ENCODE assay signal across 25 cellular contexts in the genomic region with DNA sequence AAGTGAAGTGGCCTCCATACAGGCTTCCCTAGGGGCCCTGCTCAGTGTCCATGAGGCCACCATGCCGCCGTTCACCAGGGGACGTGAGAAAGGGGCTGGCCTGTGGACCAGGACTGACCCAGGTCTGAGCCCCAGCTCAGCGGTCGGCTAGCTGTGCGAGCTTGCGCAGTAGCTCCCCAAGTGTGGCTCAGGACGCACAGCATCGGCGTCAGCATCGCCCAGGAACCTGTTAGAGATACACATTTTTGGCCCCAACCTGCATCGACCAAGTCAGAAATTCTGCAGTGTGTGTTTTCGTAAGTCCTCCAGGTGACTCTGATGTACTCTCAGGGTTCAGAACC. TPM values are rescaled to one million over a fixed set of nuclear protein-coding genes. Genes with fewer than 3 reads are reported as not detected.
A peak's percentile ranks its signal among the peaks of the same experiment; 100 is the strongest.
DNase-seq lines count a peak whose midpoint lies in the region; ATAC-seq, FAIRE-seq and TF ChIP-seq lines count a peak whose summit lies in the region.
"Had no signal": no experiment of that assay in that cellular context is flagged by ENCODE, and none has a peak within 500 bp of the region (broad histone marks: within the 10 kb centered on the region; RNA-seq: fewer than 3 reads in every experiment).

No MANE protein-coding gene starts in this region.

- H3K4me2 ChIP-seq in GM12878 (ENCODE audit: control insufficient read depth, insufficient read depth) (no peak overlapping the region), mesenchymal stem cell (ENCODE audit: low read length, poor library complexity, severe bottlenecking) (no peak overlapping the region)
- H3K4me2 ChIP-seq: PC-9 had no signal

- no peak for FAIRE-seq in GM12878 (lab: Jason Lieb, UNC)
- FAIRE-seq: GM12891, HepG2 had no signal

- no peak overlapping the region for H2BK15ac ChIP-seq in mesenchymal stem cell (ENCODE audit: low read depth, poor library complexity, severe bottlenecking)

- in situ Hi-C loops in GM12878 (cut with MboI): no loop called here

- H3K9ac ChIP-seq in GM12878 (ENCODE audit: control insufficient read depth, insufficient read depth, low read length) (no peak overlapping the region), mesenchymal stem cell (ENCODE audit: low read length) (no peak overlapping the region)

- no peak overlapping the region for H3K18ac ChIP-seq in mesenchymal stem cell (ENCODE audit: low read depth in 1 of 2, low read length in 2 of 2)

- H3K4me1 ChIP-seq in GM12878 (ENCODE audit: control insufficient read depth, insufficient read depth, low read length) (no peaks in the 10 kb centered on the region), mesenchymal stem cell (ENCODE audit: control insufficient read depth, insufficient read depth, low read depth, low read length) (peaks cover 6% of the 10 kb centered on the region)
- H3K4me1 ChIP-seq: Caco-2 had no signal

- no peak for TF ChIP-seq RAD21 in GM12878 (IDR thresholded peaks at IDR 0.05; ENCODE audit: insufficient read depth, low read depth, low read length)

- no TSS peak for BruUV-seq in GM12878 (replicated peaks; lab: Mats Ljungman, UMichigan)

- H3K79me2 ChIP-seq in GM12878 (ENCODE audit: control insufficient read depth, insufficient read depth, low read length): no peaks in the 10 kb centered on the region

- no peak for ATAC-seq in GM12878
- ATAC-seq in esophagus mucosa: peak; percentile 38
- ATAC-seq: HepG2, SK-N-SH treated with all-trans-retinoic acid at 6 μM for 48 hours had no signal

- H2AFZ ChIP-seq in GM12878 (ENCODE audit: control insufficient read depth, low read depth, low read length) (no peak overlapping the region), mesenchymal stem cell (ENCODE audit: low read depth, low read length) (no peak overlapping the region)
- H2AFZ ChIP-seq: PC-9 had no signal

- DNase-seq in GM12878 (ENCODE audit: low read depth, low spot score) (no peak), mesenchymal stem cell (no peak), SW 1271 (lab: John Stamatoyannopoulos, UW) (no peak), SHP77 treated with DMSO at 0.1 percent for 48 hours (lab: John Stamatoyannopoulos, UW) (no peak), HEK293T (ENCODE audit: extremely low spot score) (no peak)
- no peak for DNase-seq in activated CD4-positive, alpha-beta T cell treated with anti-CD3 and anti-CD28 coated beads for 1 hour
- DNase-seq: Caco-2; CD4-positive, alpha-beta memory T cell; DND-41; HFFc6; KBM-7; NCI-H1436 treated with DMSO at 0.1 percent for 48 hours; NCI-H1930; NCI-H748 treated with DMSO at 0.1 percent for 48 hours; PC-9; RPMI8226 had no signal

- H4K91ac ChIP-seq in mesenchymal stem cell (ENCODE audit: low read length): peak overlapping the region; percentile 40

- H2BK5ac ChIP-seq in mesenchymal stem cell (ENCODE audit: low read depth, low read length, poor library complexity, severe bottlenecking): no peak overlapping the region

- H2BK120ac ChIP-seq in mesenchymal stem cell (ENCODE audit: low read depth, low read length): no peak overlapping the region

- H3K27me3 ChIP-seq in GM12878 (replicated peaks in 1 of 2; ENCODE audit: control insufficient read depth in 2 of 2, insufficient read depth in 2 of 2, low read length in 1 of 2) (peaks cover 0 to 7% of the 10 kb centered on the region in 2 experiments; a peak in 2 of 4 replicates), mesenchymal stem cell (ENCODE audit: control insufficient read depth in 1 of 2, insufficient read depth in 1 of 2, low read length in 2 of 2) (peaks cover 45 to 68% of the 10 kb centered on the region in 2 experiments)

- TF ChIP-seq CTCF in GM12878 (IDR thresholded peaks at IDR 0.05 in 2 of 3, conservative IDR thresholded peaks at IDR 0.05 in 1 of 3; ENCODE audit: control insufficient read depth in 2 of 3, extremely low read depth in 1 of 3, insufficient read depth in 1 of 3, low read depth in 3 of 3, low read length in 3 of 3): no peak

- H4K8ac ChIP-seq in mesenchymal stem cell (ENCODE audit: low read length): no peak overlapping the region

- no peak for TF ChIP-seq EP300 in GM12878 (IDR thresholded peaks at IDR 0.05; ENCODE audit: borderline replicate concordance in 1 of 2, control insufficient read depth in 1 of 2, low read depth in 2 of 2, low read length in 2 of 2)

- WGBS in GM12878 (ENCODE audit: insufficient coverage, insufficient replicate concordance, low lambda C conversion rate, missing lambda C conversion rate): 67% methylated on average over 13 of the region's 13 CpGs
- 94% methylated on average over 13 of the region's 13 CpGs for WGBS in mesenchymal stem cell

- H3K36me3 ChIP-seq in GM12878 (ENCODE audit: control insufficient read depth in 2 of 2, insufficient read depth in 2 of 2, low read length in 1 of 2) (no peaks in the 10 kb centered on the region), mesenchymal stem cell (ENCODE audit: control insufficient read depth in 1 of 2, insufficient read depth in 2 of 2, low read depth in 1 of 2, low read length in 2 of 2) (no peaks in the 10 kb centered on the region)

- H3K9me3 ChIP-seq in GM12878 (replicated peaks; ENCODE audit: control insufficient read depth, insufficient read depth, low read length) (no peaks in the 10 kb centered on the region), mesenchymal stem cell (ENCODE audit: control insufficient read depth, low read length) (no peaks in the 10 kb centered on the region)
- H3K9me3 ChIP-seq: Caco-2 had no signal

- H2AK5ac ChIP-seq in mesenchymal stem cell (ENCODE audit: low read length, severe bottlenecking): no peak overlapping the region

- SMC1A ChIA-PET in GM12878 (lab: Charles Lee; ENCODE audit: uncharacterized antibody, unreplicated experiment): interaction anchor here (0.7 kb wide), 1 partner anchor 57 kb away, joined by 4 read pairs; no protein-coding TSS in a partner anchor

- H3K4ac ChIP-seq in mesenchymal stem cell (ENCODE audit: low read depth in 1 of 2, low read length in 2 of 2): no peak overlapping the region

- H3K4me3 ChIP-seq in GM12878 (no peak overlapping the region), mesenchymal stem cell (ENCODE audit: insufficient read depth in 1 of 2, low read depth in 1 of 2, low read length in 2 of 2) (no peak overlapping the region)
- H3K4me3 ChIP-seq: PC-9 had no signal

- no peak overlapping the region for H3K14ac ChIP-seq in mesenchymal stem cell (ENCODE audit: low read length in 2 of 2)

- intact Hi-C loops in GM12878 (cut with micrococcal nuclease; ENCODE audit: unreplicated experiment): no loop called here

- no peak for TF ChIP-seq POLR2A in GM12878 (IDR thresholded peaks at IDR 0.05; ENCODE audit: low read depth, low read length)

- CTCF ChIA-PET in GM12878 (lab: Yijun Ruan, JAX) (interaction anchor here (1.2 to 4.9 kb wide), 3 partner anchors 14 to 57 kb away, joined by 3 to 21 read pairs (median 6); no protein-coding TSS in a partner anchor), HEK293T (lab: Yijun Ruan, JAX) (interaction anchor here (1.1 to 1.2 kb wide), 2 partner anchors 14 to 56 kb away, joined by 3 read pairs; no protein-coding TSS in a partner anchor)

- H2BK12ac ChIP-seq in mesenchymal stem cell (ENCODE audit: low read length in 2 of 2): no peak overlapping the region

- RAD21 ChIA-PET in GM12878 (lab: Charles Lee; ENCODE audit: unreplicated experiment): no interaction called here

- H3K27ac ChIP-seq in GM12878 (ENCODE audit: control insufficient read depth, insufficient read depth) (no peak overlapping the region), mesenchymal stem cell (ENCODE audit: low read length, poor library complexity, severe bottlenecking) (no peak overlapping the region)
- H3K27ac ChIP-seq: HL-60, PC-9 had no signal

- no peaks in the 10 kb centered on the region for H3K79me1 ChIP-seq in mesenchymal stem cell (replicated peaks; ENCODE audit: low read length, poor library complexity, severe bottlenecking)

- POLR2A ChIA-PET in GM12878 (lab: Charles Lee): no interaction called here
- POLR2A ChIA-PET in HEK293T (lab: Yijun Ruan, JAX): no interaction called here

- H3K23ac ChIP-seq in mesenchymal stem cell (ENCODE audit: low read length in 2 of 2): no peak overlapping the region

- H4K20me1 ChIP-seq in GM12878 (ENCODE audit: control insufficient read depth, insufficient read depth): no peaks in the 10 kb centered on the region; the same call in 1 of the 2 replicates

RNA-seq across cellular contexts. Expression of a gene that starts 0.4 kb away (rescaled TPM):
- total RNA-seq in GM12878 (2013; cell fraction: nucleolus; rRNA removed): not detected in 2 replicates
- total RNA-seq in GM12878 (2014; rRNA removed) (not detected in 2 replicates), GM12878 (2014; rRNA removed; fragmentation: Illumina TruSeq; extraction: Trizol) (not detected in 2 replicates), GM12878 (2021) (not detected in 2 replicates), esophagus mucosa (22.2 TPM)
- not detected for polyA plus RNA-seq in GM12878 (2011; ENCODE audit: low read depth)
- polyA plus RNA-seq in GM12878 (2011; rRNA removed) (0.01 TPM in 1 of 2 replicates, not detected in the other), GM12878 (2014; fragmentation: Illumina TruSeq; extraction: Trizol) (not detected in 2 replicates), GM12878 (2014; fragmentation: Nextera tagmentation; extraction: Ambion mirVana) (not detected), GM12878 (2014; rRNA removed) (not detected in 2 replicates), GM12878 (2016; fragmentation: Nextera tagmentation; extraction: Ambion mirVana) (not detected)
- 0.01 TPM in 1 of 2 replicates, not detected in the other for polyA plus RNA-seq in GM12878 (2011; cell fraction: cytosol; rRNA removed)
- polyA plus RNA-seq in GM12878 (2011; cell fraction: nucleus; rRNA removed): 0.03 TPM in 1 of 2 replicates, not detected in the other
- polyA plus RNA-seq in GM12878 (2012): not detected in 2 replicates
- polyA minus RNA-seq in GM12878 (2011; rRNA and poly(A)+ RNA removed): not detected in 2 replicates
- not detected in 2 replicates for polyA minus RNA-seq in GM12878 (2011; cell fraction: cytosol; rRNA and poly(A)+ RNA removed)
- not detected in 2 replicates for polyA minus RNA-seq in GM12878 (2011; cell fraction: nucleus; rRNA and poly(A)+ RNA removed)
- polyA plus RNA-seq in mesenchymal stem cell (2013, experiment 1 of 2): not detected
- polyA plus RNA-seq in mesenchymal stem cell (2013, experiment 2 of 2): not detected
- total RNA-seq: CD4-positive, alpha-beta memory T cell; HFFc6; NCI-H460; PC-9 had no signal
- polyA plus RNA-seq: BJ; CD4-positive, alpha-beta memory T cell; HepG2 had no signal

RNA-seq across cellular contexts. Expression of a gene that starts 51.1 kb away (rescaled TPM):
- 0.23 TPM in 1 of 2 replicates, not detected in the other for total RNA-seq in GM12878 (2013; cell fraction: nucleolus; rRNA removed)
- total RNA-seq in GM12878 (2014; rRNA removed) (not detected in 2 replicates), GM12878 (2014; rRNA removed; fragmentation: Illumina TruSeq; extraction: Trizol) (not detected in 2 replicates), GM12878 (2021) (not detected in 2 replicates), esophagus mucosa (0.08 TPM)
- polyA plus RNA-seq in GM12878 (2011; ENCODE audit: low read depth): not detected
- polyA plus RNA-seq in GM12878 (2011; rRNA removed) (0.03 TPM in 1 of 2 replicates, not detected in the other), GM12878 (2014; fragmentation: Illumina TruSeq; extraction: Trizol) (not detected in 2 replicates), GM12878 (2014; fragmentation: Nextera tagmentation; extraction: Ambion mirVana) (not detected), GM12878 (2014; rRNA removed) (not detected in 2 replicates), GM12878 (2016; fragmentation: Nextera tagmentation; extraction: Ambion mirVana) (under 1 TPM in 1 of 2 experiments, not detected in 1; 0.03 TPM)
- 0.01 and 0.02 TPM in 2 replicates for polyA plus RNA-seq in GM12878 (2011; cell fraction: cytosol; rRNA removed)
- polyA plus RNA-seq in GM12878 (2011; cell fraction: nucleus; rRNA removed): 0.07 TPM in 1 of 2 replicates, not detected in the other
- polyA plus RNA-seq in GM12878 (2012): not detected in 2 replicates
- polyA minus RNA-seq in GM12878 (2011; rRNA and poly(A)+ RNA removed): 0.05 TPM in 1 of 2 replicates, not detected in the other
- polyA minus RNA-seq in GM12878 (2011; cell fraction: cytosol; rRNA and poly(A)+ RNA removed): not detected in 2 replicates
- not detected in 2 replicates for polyA minus RNA-seq in GM12878 (2011; cell fraction: nucleus; rRNA and poly(A)+ RNA removed)
- polyA plus RNA-seq in mesenchymal stem cell (2013, experiment 1 of 2): 0.03 TPM
- not detected for polyA plus RNA-seq in mesenchymal stem cell (2013, experiment 2 of 2)
- total RNA-seq: A673, Caco-2, HepG2, HFFc6, HT-29, NCI-H460 had no signal
- polyA plus RNA-seq: BJ; CD4-positive, alpha-beta memory T cell; HepG2 had no signal

Comparison
In these comparisons a context has a peak if more than half of its experiments do, and no peak if none do; other contexts are left out.
1. RNA of a gene that starts 0.4 kb away (total RNA-seq): 22.2 TPM in esophagus mucosa (single experiment); not detected in GM12878; every median in the first group is over 10 times any median in the second.